ENCODE assay signal across 27 cellular contexts in genomic region chr2:215499330-215499729, GRCh38.
A peak's percentile ranks its signal among the peaks of the same experiment; 100 is the strongest.
DNase-seq lines count a peak whose midpoint lies in the region; ATAC-seq and TF ChIP-seq lines count a peak whose summit lies in the region.
"Had no signal": no experiment of that assay in that cellular context is flagged by ENCODE, and none has a peak within 500 bp of the region (broad histone marks: within the 10 kb centered on the region; RNA-seq: fewer than 3 reads in every experiment).

No MANE protein-coding gene starts in this region.

- in situ Hi-C loops in astrocyte of the spinal cord (cut with HindIII; ENCODE audit: low sequenced_read_pairs), result no loop called here

- H3K4me1 ChIP-seq in breast epithelium (no peaks in the 10 kb centered on the region), hepatocyte (ENCODE audit: insufficient read depth) (peaks cover 8% of the 10 kb centered on the region), thoracic aorta (ENCODE audit: control insufficient read depth in 1 of 2, low read depth in 2 of 2) (peaks cover 5 to 41% of the 10 kb centered on the region in 2 donors)
- H3K4me1 ChIP-seq: BLaER1, gastroesophageal sphincter had no signal

- peak; percentile 69 for DNase-seq in MCF 10A (ENCODE audit: unreplicated experiment)
- no peak for DNase-seq in breast epithelium (ENCODE audit: low spot score in 2 of 2)
- peak; percentile 53 for DNase-seq in astrocyte of the spinal cord (ENCODE audit: low read depth, low spot score)
- no peak for DNase-seq in hepatocyte (ENCODE audit: low spot score)
- no peak for DNase-seq in thoracic aorta (ENCODE audit: low spot score)
- no peak for DNase-seq in SW480 (ENCODE audit: low spot score)
- no peak for DNase-seq in central memory CD4-positive, alpha-beta T cell
- DNase-seq in HuH-7.5 (ENCODE audit: low spot score), result no peak
- DNase-seq: 8988T; activated CD4-positive, alpha-beta T cell treated with anti-CD3 and anti-CD28 coated beads for 48 hours; activated T-cell treated with anti-CD3 and anti-CD28 coated beads, Interleukin-2, amount 50 U/mL, for 4 hours; amniotic stem cell; DMS53; GOT3; hypothalamus; NCI-H1092; NCI-H2029 treated with DMSO at 0.1 percent for 48 hours; NCI-H226; posterior cingulate gyrus; T-helper 2 cell had no signal

- H3K27me3 Mint-ChIP-seq in MCF 10A (ENCODE audit: insufficient read depth, unreplicated experiment), result no peaks in the 10 kb centered on the region
- H3K27me3 Mint-ChIP-seq: type B pancreatic cell had no signal

- H3K4me3 Mint-ChIP-seq in MCF 10A (ENCODE audit: unreplicated experiment), result peak overlapping the region; percentile 45
- H3K4me3 Mint-ChIP-seq: activated T-cell treated with anti-CD3 and anti-CD28 coated beads, Interleukin-2, amount 50 U/mL, for 4 hours; central memory CD8-positive, alpha-beta T cell; nephron; type B pancreatic cell had no signal

- ATAC-seq in thoracic aorta (ENCODE audit: insufficient number of reproducible peaks, low FRiP score, low read depth), result no peak
- ATAC-seq: activated T-cell treated with anti-CD3 and anti-CD28 coated beads, Interleukin-2, amount 50 U/mL, for 4 hours; gastroesophageal sphincter; GM12878 had no signal

- intact Hi-C loops in MCF 10A (cut with micrococcal nuclease) (no loop called here), breast epithelium (cut with DNase I; ENCODE audit: low total_unique reads) (no loop called here)

- no peak overlapping the region for H3K4me3 ChIP-seq in breast epithelium
- H3K4me3 ChIP-seq in astrocyte of the spinal cord (ENCODE audit: low read depth, low read length), result no peak overlapping the region
- H3K4me3 ChIP-seq in hepatocyte, result no peak overlapping the region
- no peak overlapping the region for H3K4me3 ChIP-seq in thoracic aorta
- H3K4me3 ChIP-seq: BLaER1, gastroesophageal sphincter, GM12878 had no signal

- no peak overlapping the region for H3K4me2 ChIP-seq in hepatocyte
- H3K4me2 ChIP-seq: BLaER1 had no signal

- H3K9me3 ChIP-seq in breast epithelium (no peaks in the 10 kb centered on the region), hepatocyte (ENCODE audit: low read depth) (no peaks in the 10 kb centered on the region), thoracic aorta (no peaks in the 10 kb centered on the region)
- H3K9me3 ChIP-seq: BLaER1, gastroesophageal sphincter had no signal

- CTCF ChIA-PET in MCF 10A (lab: Yijun Ruan, JAX), result interaction anchor here (0.6 to 1.7 kb wide), 2 partner anchors 16 to 236 kb away, joined by 3 to 5 read pairs; no protein-coding TSS in a partner anchor

- H4K20me1 ChIP-seq in hepatocyte (ENCODE audit: insufficient read depth, poor library complexity, severe bottlenecking), result no peaks in the 10 kb centered on the region
- H4K20me1 ChIP-seq: BLaER1 had no signal

- no TSS peak for BruUV-seq in MCF 10A (replicated peaks; lab: Mats Ljungman, UMichigan)

- H3K36me3 ChIP-seq in breast epithelium (no peaks in the 10 kb centered on the region), hepatocyte (replicated peaks; ENCODE audit: insufficient read depth, low read depth) (no peaks in the 10 kb centered on the region), thoracic aorta (no peaks in the 10 kb centered on the region)
- H3K36me3 ChIP-seq: BLaER1, gastroesophageal sphincter had no signal

- H3K4me1 Mint-ChIP-seq in MCF 10A (ENCODE audit: insufficient read depth, unreplicated experiment), result peaks cover 32% of the 10 kb centered on the region
- H3K4me1 Mint-ChIP-seq: central memory CD8-positive, alpha-beta T cell had no signal

- H3K27ac Mint-ChIP-seq in MCF 10A (ENCODE audit: low read depth, unreplicated experiment), result peak overlapping the region; percentile 93
- H3K27ac Mint-ChIP-seq: type B pancreatic cell had no signal

- no peak overlapping the region for H3K27ac ChIP-seq in breast epithelium
- H3K27ac ChIP-seq in hepatocyte, result peak overlapping the region; percentile 42
- peak overlapping the region; percentile 53 to 76 for H3K27ac ChIP-seq in thoracic aorta
- H3K27ac ChIP-seq: BLaER1, gastroesophageal sphincter, RWPE1 had no signal

- peak overlapping the region; percentile 28 for H2AFZ ChIP-seq in hepatocyte

- no peaks in the 10 kb centered on the region for H3K36me3 Mint-ChIP-seq in MCF 10A (ENCODE audit: insufficient read depth, unreplicated experiment)
- H3K36me3 Mint-ChIP-seq: type B pancreatic cell had no signal

- 53% methylated on average over 2 of the region's 2 CpGs for WGBS in hepatocyte (ENCODE audit: low lambda C conversion rate, missing lambda C conversion rate)

- TF ChIP-seq POLR2A in breast epithelium (IDR thresholded peaks at IDR 0.05), result no peak

- no peak for TF ChIP-seq CTCF in MCF 10A (IDR thresholded peaks at IDR 0.05; ENCODE audit: unreplicated experiment)
- TF ChIP-seq CTCF in breast epithelium (IDR thresholded peaks at IDR 0.05), result no peak
- no peak for TF ChIP-seq CTCF in astrocyte of the spinal cord (IDR thresholded peaks at IDR 0.05; ENCODE audit: low read depth, low read length)
- TF ChIP-seq CTCF in hepatocyte (IDR thresholded peaks at IDR 0.05; ENCODE audit: poor library complexity), result no peak
- no peak for TF ChIP-seq CTCF in thoracic aorta (IDR thresholded peaks at IDR 0.05)

- POLR2A ChIA-PET in MCF 10A (lab: Yijun Ruan, JAX), result interaction anchor here (0.6 to 1.5 kb wide), 7 partner anchors 9 to 1448 kb away, joined by 3 to 5 read pairs (median 3); no protein-coding TSS in a partner anchor

- H3K9me3 Mint-ChIP-seq in MCF 10A (ENCODE audit: unreplicated experiment), result no peaks in the 10 kb centered on the region
- H3K9me3 Mint-ChIP-seq: central memory CD8-positive, alpha-beta T cell; type B pancreatic cell had no signal

- H3K9me2 ChIP-seq in hepatocyte (replicated peaks; ENCODE audit: insufficient read depth), result no peaks in the 10 kb centered on the region

- no peaks in the 10 kb centered on the region for H3K27me3 ChIP-seq in breast epithelium
- no peaks in the 10 kb centered on the region for H3K27me3 ChIP-seq in hepatocyte
- H3K27me3 ChIP-seq in thoracic aorta (replicated peaks; ENCODE audit: insufficient read depth), result no peaks in the 10 kb centered on the region
- H3K27me3 ChIP-seq: BLaER1, gastroesophageal sphincter had no signal

- H3K79me2 ChIP-seq in hepatocyte, result no peaks in the 10 kb centered on the region

Comparison
In these comparisons a context has a peak if more than half of its experiments do, and no peak if none do; other contexts are left out.
1. DNase-seq: peak in MCF 10A (single experiment) and astrocyte of the spinal cord (single experiment); none in breast epithelium (0 of 2), hepatocyte (single experiment), thoracic aorta (single experiment), SW480 (single experiment), central memory CD4-positive, alpha-beta T cell (single experiment) and HuH-7.5 (single experiment).
2. H3K27ac ChIP-seq: peak in hepatocyte (single experiment) and thoracic aorta (2 of 2); none in breast epithelium (0 of 2).